Comparison of ENCODE assay signal across 19 cellular contexts in genomic region chr12:45483571-45483970, GRCh38.
DNase-seq lines count a peak whose midpoint lies in the region; ATAC-seq and TF ChIP-seq lines count a peak whose summit lies in the region.
"Had no signal": no experiment of that assay in that cellular context is flagged by ENCODE, and none has a peak within 500 bp of the region (broad histone marks: within the 10 kb centered on the region; RNA-seq: fewer than 3 reads in every experiment).

No MANE protein-coding gene starts in this region.

- no peak overlapping the region for H3K4me2 ChIP-seq in Karpas-422 (ENCODE audit: low read depth, low read length, poor library complexity, severe bottlenecking)

- H4K20me1 ChIP-seq in Karpas-422 (ENCODE audit: insufficient read depth, low read depth, low read length), result no peaks in the 10 kb centered on the region

- no peak overlapping the region for H2AFZ ChIP-seq in Karpas-422 (ENCODE audit: low read length)

- H3K9ac ChIP-seq in Karpas-422 (ENCODE audit: low read length), result no peak overlapping the region

- TF ChIP-seq CTCF in cardiac fibroblast (IDR thresholded peaks at IDR 0.05; ENCODE audit: low read depth, low read length) (no peak), left ventricle myocardium inferior (IDR thresholded peaks at IDR 0.05; ENCODE audit: borderline replicate concordance) (no peak)

- H3K9me3 ChIP-seq in left ventricle myocardium inferior (replicated peaks), result peaks cover 16% of the 10 kb centered on the region
- H3K9me3 ChIP-seq in Karpas-422 (ENCODE audit: low read length), result no peaks in the 10 kb centered on the region
- H3K9me3 ChIP-seq: adrenal gland, lower lobe of right lung had no signal

- intact Hi-C loops in left ventricle myocardium inferior (cut with micrococcal nuclease), result no loop called here

- DNase-seq in M059J (ENCODE audit: low read depth), result peak; percentile 9
- peak; percentile 19 to 73 for DNase-seq in cardiac fibroblast (ENCODE audit: low read depth in 2 of 2)
- DNase-seq in left ventricle myocardium inferior, result peak; percentile 26
- peak; percentile 2 for DNase-seq in skeletal muscle cell (ENCODE audit: low read depth)
- no peak for DNase-seq in NCI-H2107 (lab: John Stamatoyannopoulos, UW)
- no peak for DNase-seq in NCI-H2081 (lab: John Stamatoyannopoulos, UW)
- no peak for DNase-seq in Karpas-422
- DNase-seq: activated CD4-positive, alpha-beta T cell treated with anti-CD3 and anti-CD28 coated beads, Interleukin-2, amount 50 U/mL, for 1 hour; activated CD8-positive, alpha-beta memory T cell treated with anti-CD3 and anti-CD28 coated beads, Interleukin-2, amount 50 U/mL, for 48 hours; activated effector memory CD4-positive, alpha-beta T cell treated with anti-CD3 and anti-CD28 coated beads, Interleukin-2, amount 50 U/mL, for 16 hours; AML-193; Caco-2; lower lobe of right lung; NCI-H510A; SIG-M5; stimulated activated CD4-positive, alpha-beta T cell treated with anti-CD3 and anti-CD28 coated beads, Interleukin-4, amount 100 ng/mL, for 1 hour had no signal

- H3K27me3 ChIP-seq in left ventricle myocardium inferior (ENCODE audit: low read depth) (no peaks in the 10 kb centered on the region), Karpas-422 (ENCODE audit: low read length) (no peaks in the 10 kb centered on the region)
- H3K27me3 ChIP-seq: adrenal gland had no signal

- no peaks in the 10 kb centered on the region for H3K9me2 ChIP-seq in Karpas-422 (replicated peaks; ENCODE audit: insufficient read depth, low read length)

- ATAC-seq in GM19324 (IDR thresholded peaks at IDR 0.05; ENCODE audit: low FRiP score, unreplicated experiment), result no peak
- ATAC-seq: lower lobe of right lung had no signal

- no peak overlapping the region for H3K27ac ChIP-seq in left ventricle myocardium inferior (replicated peaks)
- no peak overlapping the region for H3K27ac ChIP-seq in Karpas-422 (ENCODE audit: low read length)
- H3K27ac ChIP-seq: adrenal gland, lower lobe of right lung, skin epidermis had no signal

- H3K4me1 ChIP-seq in left ventricle myocardium inferior (peaks cover 10% of the 10 kb centered on the region), Karpas-422 (ENCODE audit: low read length) (no peaks in the 10 kb centered on the region)
- H3K4me1 ChIP-seq: adrenal gland, Caco-2, lower lobe of right lung had no signal

- no peaks in the 10 kb centered on the region for H3K79me2 ChIP-seq in Karpas-422 (ENCODE audit: low read length)

- H3K4me3 ChIP-seq in cardiac fibroblast (replicated peaks in 1 of 2; ENCODE audit: low read depth in 2 of 2, low read length in 2 of 2) (no peak overlapping the region), left ventricle myocardium inferior (no peak overlapping the region), skeletal muscle cell (ENCODE audit: low read depth, low read length) (no peak overlapping the region), Karpas-422 (ENCODE audit: low read length) (no peak overlapping the region)
- H3K4me3 ChIP-seq: adrenal gland, lower lobe of right lung, skin epidermis had no signal

- H3K36me3 ChIP-seq in left ventricle myocardium inferior (no peaks in the 10 kb centered on the region), Karpas-422 (ENCODE audit: insufficient read depth, low read length) (no peaks in the 10 kb centered on the region)
- H3K36me3 ChIP-seq: adrenal gland, lower lobe of right lung had no signal

Comparison
In these comparisons a context has a peak if more than half of its experiments do, and no peak if none do; other contexts are left out.
1. DNase-seq: peak in M059J (single experiment), cardiac fibroblast (2 of 2), left ventricle myocardium inferior (single experiment) and skeletal muscle cell (single experiment); none in NCI-H2107 (single experiment), NCI-H2081 (0 of 2) and Karpas-422 (single experiment).